In the genomic region with DNA sequence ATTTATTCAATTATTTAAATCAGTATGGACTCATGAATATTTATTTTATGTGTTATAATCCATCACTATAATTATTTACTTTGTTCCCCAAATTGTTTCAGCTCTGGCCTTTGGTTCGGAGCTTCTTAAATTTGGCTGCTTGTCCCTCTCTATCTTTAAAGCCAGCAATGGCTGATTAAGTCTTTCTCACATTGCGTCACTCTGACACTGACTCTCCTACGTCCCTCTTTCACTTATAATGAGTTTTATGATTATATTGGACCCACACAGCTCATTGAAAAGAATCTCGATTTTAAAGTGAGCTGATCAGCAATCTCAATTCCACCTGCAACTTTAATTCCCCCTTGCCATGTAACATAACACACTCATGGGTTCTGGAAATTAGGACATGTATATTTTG, we compare ENCODE assay signal across 12 cellular contexts.
A peak's percentile ranks its signal among the peaks of the same experiment; 100 is the strongest.
DNase-seq lines count a peak whose midpoint lies in the region; TF ChIP-seq lines count a peak whose summit lies in the region.
"Had no signal": no experiment of that assay in that cellular context is flagged by ENCODE, and none has a peak within 500 bp of the region (broad histone marks: within the 10 kb centered on the region; RNA-seq: fewer than 3 reads in every experiment).

No MANE protein-coding gene starts in this region.

- H2BK12ac ChIP-seq in trophoblast cell (ENCODE audit: low read length) = peak overlapping the region; percentile 58

- H4K91ac ChIP-seq in trophoblast cell (ENCODE audit: low read depth, low read length) = no peak overlapping the region

- H4K20me1 ChIP-seq in BLaER1 treated with 17β-estradiol and CSF1 and Interleukin-3, amounts not matched to agents 10 nM and 100 nM = no peaks in the 10 kb centered on the region
- H4K20me1 ChIP-seq in KMS-11 (ENCODE audit: insufficient read depth) = no peaks in the 10 kb centered on the region

- H3K23ac ChIP-seq in trophoblast cell (ENCODE audit: low read length) = no peak overlapping the region

- H3K18ac ChIP-seq in trophoblast cell (ENCODE audit: low read length) = no peak overlapping the region

- H3K4me2 ChIP-seq in BLaER1 treated with 17β-estradiol and CSF1 and Interleukin-3, amounts not matched to agents 10 nM and 100 nM = peak overlapping the region in 7 of 11 experiments; percentile 33 to 60 (median 50); a peak in 11 of 22 replicates
- 0 out of 2 replicates have a peak overlapping the region, but pooled peaks have one; percentile 27 for H3K4me2 ChIP-seq in KMS-11
- no peak overlapping the region for H3K4me2 ChIP-seq in trophoblast cell (ENCODE audit: low read length)

- no peak overlapping the region for H4K12ac ChIP-seq in trophoblast cell (ENCODE audit: low read depth, low read length)

- H4K8ac ChIP-seq in trophoblast cell (ENCODE audit: low read depth, low read length) = no peak overlapping the region

- no peak overlapping the region for H2AFZ ChIP-seq in KMS-11 (ENCODE audit: low read depth)
- H2AFZ ChIP-seq in trophoblast cell (ENCODE audit: insufficient read depth, low read length, poor library complexity) = no peak overlapping the region

- H3K36me3 ChIP-seq in BLaER1 treated with 17β-estradiol and CSF1 and Interleukin-3, amounts not matched to agents 10 nM and 100 nM = no peaks in the 10 kb centered on the region
- H3K36me3 ChIP-seq in KMS-11 (ENCODE audit: insufficient read depth) (no peaks in the 10 kb centered on the region), trophoblast cell (ENCODE audit: control insufficient read depth in 1 of 2, insufficient read depth in 2 of 2, low read length in 2 of 2) (no peaks in the 10 kb centered on the region)

- no CpG with 5 or more reads among the region's 4 CpGs for WGBS in trophoblast cell (ENCODE audit: extremely low coverage, insufficient coverage, insufficient read length)

- TF ChIP-seq CTCF in KMS-11 (conservative IDR thresholded peaks at IDR 0.05; ENCODE audit: low read depth, low read length) = no peak

- no peak overlapping the region for H3K14ac ChIP-seq in trophoblast cell (ENCODE audit: low read length)

- H3K4ac ChIP-seq in trophoblast cell (ENCODE audit: low read depth, low read length) = no peak overlapping the region

- peak overlapping the region in 5 of 11 experiments; percentile 3 to 37 (median 25); a peak in 4 of 22 replicates for H3K27ac ChIP-seq in BLaER1 treated with 17β-estradiol and CSF1 and Interleukin-3, amounts not matched to agents 10 nM and 100 nM
- H3K27ac ChIP-seq in KMS-11 (no peak overlapping the region), trophoblast cell (ENCODE audit: low read depth, low read length) (no peak overlapping the region)

- H3K79me1 ChIP-seq in trophoblast cell (ENCODE audit: low read length) = peaks cover 20% of the 10 kb centered on the region

- H3K9ac ChIP-seq in BLaER1 treated with 17β-estradiol and CSF1 and Interleukin-3, amounts not matched to agents 10 nM and 100 nM = no peak overlapping the region
- H3K9ac ChIP-seq in KMS-11 = no peak overlapping the region
- no peak overlapping the region for H3K9ac ChIP-seq in trophoblast cell (ENCODE audit: low read length)

- H3K4me3 ChIP-seq in BLaER1 treated with 17β-estradiol and CSF1 and Interleukin-3, amounts not matched to agents 10 nM and 100 nM = no peak overlapping the region
- H3K4me3 ChIP-seq in KMS-11 (IDR thresholded peaks at IDR 0.05; ENCODE audit: insufficient read depth, low read depth, low read length) (no peak overlapping the region), trophoblast cell (ENCODE audit: low read depth, low read length) (no peak overlapping the region)

- peak; percentile 32 for DNase-seq in MV-4-11 (lab: John Stamatoyannopoulos, UW)
- no peak for DNase-seq in trophoblast cell
- DNase-seq in NCI-H524 treated with DMSO at 0.1 percent for 48 hours (lab: John Stamatoyannopoulos, UW) = no peak
- DNase-seq in SHP77 (lab: John Stamatoyannopoulos, UW) = no peak
- DNase-seq in LoVo (ENCODE audit: low spot score) = no peak
- DNase-seq: Caco-2; CD8-positive, alpha-beta T cell; GF-D8; GOT3; H9 had no signal

- no peak overlapping the region for H2BK120ac ChIP-seq in trophoblast cell (ENCODE audit: insufficient read depth, low read length, poor library complexity)

- H3K79me2 ChIP-seq in KMS-11 (ENCODE audit: insufficient read depth, low read depth) = no peaks in the 10 kb centered on the region
- no peaks in the 10 kb centered on the region for H3K79me2 ChIP-seq in trophoblast cell (ENCODE audit: control insufficient read depth, insufficient read depth, low read length, poor library complexity)

- peaks cover 0 to 11% (median 7%) of the 10 kb centered on the region in 11 experiments; a peak in 10 of 22 replicates for H3K9me3 ChIP-seq in BLaER1 treated with 17β-estradiol and CSF1 and Interleukin-3, amounts not matched to agents 10 nM and 100 nM (replicated peaks in 1 of 11)
- no peaks in the 10 kb centered on the region for H3K9me3 ChIP-seq in trophoblast cell (ENCODE audit: insufficient read depth, low read depth, low read length)
- H3K9me3 ChIP-seq: Caco-2 had no signal

- H2AK5ac ChIP-seq in trophoblast cell (ENCODE audit: low read length) = no peak overlapping the region

- H3K27me3 ChIP-seq in BLaER1 treated with 17β-estradiol and CSF1 and Interleukin-3, amounts not matched to agents 10 nM and 100 nM = no peaks in the 10 kb centered on the region
- H3K27me3 ChIP-seq in KMS-11 (ENCODE audit: insufficient read depth, low read depth) (no peaks in the 10 kb centered on the region), trophoblast cell (ENCODE audit: insufficient read depth, low read length) (no peaks in the 10 kb centered on the region)

- H2BK5ac ChIP-seq in trophoblast cell (ENCODE audit: low read depth, low read length, poor library complexity) = no peak overlapping the region

- peaks cover 26 to 54% (median 44%) of the 10 kb centered on the region in 10 experiments for H3K4me1 ChIP-seq in BLaER1 treated with 17β-estradiol and CSF1 and Interleukin-3, amounts not matched to agents 10 nM and 100 nM
- H3K4me1 ChIP-seq in KMS-11 (ENCODE audit: low read depth, poor library complexity, severe bottlenecking) = peaks cover 46% of the 10 kb centered on the region
- peaks cover 2 to 4% of the 10 kb centered on the region in 2 experiments for H3K4me1 ChIP-seq in trophoblast cell (ENCODE audit: control insufficient read depth in 1 of 2, insufficient read depth in 2 of 2, low read length in 2 of 2)
- H3K4me1 ChIP-seq: Caco-2 had no signal
